Comparison of ENCODE assay signal across 10 cellular contexts in the genomic region with DNA sequence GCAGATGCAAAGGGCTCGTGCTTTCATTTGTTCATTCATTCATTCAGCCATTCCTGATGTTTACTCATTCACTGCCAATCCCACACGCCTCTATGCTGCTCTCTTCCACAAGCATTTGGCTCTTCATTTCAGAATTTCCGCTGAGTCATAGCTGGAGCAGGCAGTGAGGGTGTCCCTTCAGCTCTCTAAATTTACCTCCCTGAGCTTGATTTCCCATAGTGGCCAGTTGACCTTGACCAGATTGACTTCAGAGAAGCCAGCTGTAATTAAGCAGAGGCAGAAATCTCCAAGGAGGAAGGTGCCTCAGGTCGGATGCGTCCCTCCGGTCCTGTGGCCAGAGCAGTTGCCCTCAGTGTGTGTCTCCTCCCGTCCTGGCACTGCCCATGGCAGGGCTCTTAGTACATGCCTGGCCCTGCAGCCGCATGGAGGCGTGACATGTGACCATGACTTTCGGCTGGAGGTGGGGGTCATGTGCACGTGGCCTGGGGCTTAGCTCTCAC.
DNase-seq lines count a peak whose midpoint lies in the region; ATAC-seq and TF ChIP-seq lines count a peak whose summit lies in the region.
"Had no signal": no experiment of that assay in that cellular context is flagged by ENCODE, and none has a peak within 500 bp of the region (broad histone marks: within the 10 kb centered on the region; RNA-seq: fewer than 3 reads in every experiment).

No MANE protein-coding gene starts in this region.

- H3K4me3 ChIP-seq in fibroblast of villous mesenchyme (ENCODE audit: low read depth, low read length), result no peak overlapping the region
- no peak overlapping the region for H3K4me3 ChIP-seq in retinal pigment epithelial cell (ENCODE audit: low read length)

- ATAC-seq in SK-N-SH treated with all-trans-retinoic acid at 6 μM for 48 hours, result peak; percentile 90
- no peak for ATAC-seq in GM21723 (IDR thresholded peaks at IDR 0.05; ENCODE audit: unreplicated experiment)
- ATAC-seq in HG02798 (IDR thresholded peaks at IDR 0.05; ENCODE audit: poor library complexity, unreplicated experiment), result no peak
- no peak for ATAC-seq in GM18517 (IDR thresholded peaks at IDR 0.05; ENCODE audit: unreplicated experiment)
- ATAC-seq: natural killer cell treated with Interleukin-12 subunit alpha and Interleukin-12 subunit beta and Interleukin-15 and Interleukin-18, amount 100 ng/mL, for 72 hours had no signal

- TF ChIP-seq CTCF in fibroblast of villous mesenchyme (IDR thresholded peaks at IDR 0.05; ENCODE audit: insufficient read depth, low read depth, low read length) (no peak), retinal pigment epithelial cell (conservative IDR thresholded peaks at IDR 0.05; ENCODE audit: low read depth, low read length) (no peak)

- DNase-seq in GM03348 (ENCODE audit: low spot score), result peak; percentile 88
- peak; percentile 76 for DNase-seq in fibroblast of villous mesenchyme (ENCODE audit: low read depth)
- peak; percentile 34 for DNase-seq in retinal pigment epithelial cell (ENCODE audit: low read depth)
- no peak for DNase-seq in activated T-cell treated with anti-CD3 and anti-CD28 coated beads, Interleukin-2, amount 50 U/mL, for 48 hours
- DNase-seq: NCI-H146 had no signal

TF ChIP-seq in SK-N-SH treated with all-trans-retinoic acid at 6 μM for 48 hours, 23 proteins besides CTCF, POLR2A, EP300 and RAD21:
- TF ChIP-seq ZFP30 (CRISPR knock-in tag; IDR thresholded peaks at IDR 0.05) (no peak), RARB (CRISPR knock-in tag; IDR thresholded peaks at IDR 0.05) (no peak), BACH2 (CRISPR knock-in tag; IDR thresholded peaks at IDR 0.05; ENCODE audit: borderline replicate concordance) (no peak), TSHZ2 (CRISPR knock-in tag; IDR thresholded peaks at IDR 0.05) (no peak), OSR1 (CRISPR knock-in tag; IDR thresholded peaks at IDR 0.05) (no peak), ZC3H10 (CRISPR knock-in tag; IDR thresholded peaks at IDR 0.05) (no peak), ZFP3 (CRISPR knock-in tag; IDR thresholded peaks at IDR 0.05) (no peak), ISL1 (CRISPR knock-in tag; IDR thresholded peaks at IDR 0.05) (no peak), CREB5 (CRISPR knock-in tag; IDR thresholded peaks at IDR 0.05; ENCODE audit: low read depth) (no peak), ZNF8 (CRISPR knock-in tag; IDR thresholded peaks at IDR 0.05) (no peak), TCF4 (CRISPR knock-in tag; IDR thresholded peaks at IDR 0.05; ENCODE audit: borderline replicate concordance) (no peak), ARNTL (CRISPR knock-in tag; IDR thresholded peaks at IDR 0.05; ENCODE audit: borderline replicate concordance, low read depth) (no peak), GLIS3 (CRISPR knock-in tag; IDR thresholded peaks at IDR 0.05) (no peak), PPARA (CRISPR knock-in tag; IDR thresholded peaks at IDR 0.05; ENCODE audit: borderline replicate concordance) (no peak)
- TF ChIP-seq, protein P1, sequence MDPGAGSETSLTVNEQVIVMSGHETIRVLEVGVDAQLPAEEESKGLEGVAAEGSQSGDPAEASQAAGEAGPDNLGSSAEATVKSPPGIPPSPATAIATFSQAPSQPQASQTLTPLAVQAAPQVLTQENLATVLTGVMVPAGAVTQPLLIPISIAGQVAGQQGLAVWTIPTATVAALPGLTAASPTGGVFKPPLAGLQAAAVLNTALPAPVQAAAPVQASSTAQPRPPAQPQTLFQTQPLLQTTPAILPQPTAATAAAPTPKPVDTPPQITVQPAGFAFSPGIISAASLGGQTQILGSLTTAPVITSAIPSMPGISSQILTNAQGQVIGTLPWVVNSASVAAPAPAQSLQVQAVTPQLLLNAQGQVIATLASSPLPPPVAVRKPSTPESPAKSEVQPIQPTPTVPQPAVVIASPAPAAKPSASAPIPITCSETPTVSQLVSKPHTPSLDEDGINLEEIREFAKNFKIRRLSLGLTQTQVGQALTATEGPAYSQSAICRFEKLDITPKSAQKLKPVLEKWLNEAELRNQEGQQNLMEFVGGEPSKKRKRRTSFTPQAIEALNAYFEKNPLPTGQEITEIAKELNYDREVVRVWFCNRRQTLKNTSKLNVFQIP (CRISPR knock-in tag; IDR thresholded peaks at IDR 0.05; ENCODE audit: borderline replicate concordance, low read depth), result no peak

Comparison
In these comparisons a context has a peak if more than half of its experiments do, and no peak if none do; other contexts are left out.
1. DNase-seq: peak in GM03348 (single experiment), fibroblast of villous mesenchyme (single experiment) and retinal pigment epithelial cell (single experiment); none in activated T-cell treated with anti-CD3 and anti-CD28 coated beads, Interleukin-2, amount 50 U/mL, for 48 hours (0 of 2).